Comparison of ENCODE assay signal across 1 cellular context in the genomic region with DNA sequence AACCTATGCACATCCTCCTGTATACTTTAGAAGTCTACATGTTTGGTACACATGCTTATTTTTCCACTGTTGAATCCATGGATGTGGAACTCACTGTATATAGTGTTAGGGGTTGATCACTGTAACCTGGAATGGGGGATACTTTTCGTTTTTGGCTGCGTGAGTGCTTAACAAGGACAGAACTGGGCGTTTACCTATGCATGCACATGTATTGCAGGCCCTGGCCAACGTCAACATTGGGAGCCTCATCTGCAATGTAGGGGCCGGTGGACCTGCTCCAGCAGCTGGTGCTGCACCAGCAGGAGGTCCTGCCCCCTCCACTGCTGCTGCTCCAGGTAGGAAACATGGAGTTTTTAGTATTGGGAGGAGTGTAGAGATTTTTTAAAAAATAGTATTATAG.
TF ChIP-seq lines count a peak whose summit lies in the region.

No MANE protein-coding gene starts in this region.

TF ChIP-seq in K562, 482 proteins besides CTCF, POLR2A, EP300 and RAD21:
- TF ChIP-seq ATF1 (CRISPR knock-in tag; IDR thresholded peaks at IDR 0.05), result no peak
- no peak for TF ChIP-seq ATF1 (tag; IDR thresholded peaks at IDR 0.05)
- no peak for TF ChIP-seq ZNF445 (CRISPR knock-in tag; IDR thresholded peaks at IDR 0.05; ENCODE audit: low read depth)
- TF ChIP-seq RAD51 (IDR thresholded peaks at IDR 0.05; ENCODE audit: borderline replicate concordance, low read depth), result no peak
- TF ChIP-seq, protein P1, sequence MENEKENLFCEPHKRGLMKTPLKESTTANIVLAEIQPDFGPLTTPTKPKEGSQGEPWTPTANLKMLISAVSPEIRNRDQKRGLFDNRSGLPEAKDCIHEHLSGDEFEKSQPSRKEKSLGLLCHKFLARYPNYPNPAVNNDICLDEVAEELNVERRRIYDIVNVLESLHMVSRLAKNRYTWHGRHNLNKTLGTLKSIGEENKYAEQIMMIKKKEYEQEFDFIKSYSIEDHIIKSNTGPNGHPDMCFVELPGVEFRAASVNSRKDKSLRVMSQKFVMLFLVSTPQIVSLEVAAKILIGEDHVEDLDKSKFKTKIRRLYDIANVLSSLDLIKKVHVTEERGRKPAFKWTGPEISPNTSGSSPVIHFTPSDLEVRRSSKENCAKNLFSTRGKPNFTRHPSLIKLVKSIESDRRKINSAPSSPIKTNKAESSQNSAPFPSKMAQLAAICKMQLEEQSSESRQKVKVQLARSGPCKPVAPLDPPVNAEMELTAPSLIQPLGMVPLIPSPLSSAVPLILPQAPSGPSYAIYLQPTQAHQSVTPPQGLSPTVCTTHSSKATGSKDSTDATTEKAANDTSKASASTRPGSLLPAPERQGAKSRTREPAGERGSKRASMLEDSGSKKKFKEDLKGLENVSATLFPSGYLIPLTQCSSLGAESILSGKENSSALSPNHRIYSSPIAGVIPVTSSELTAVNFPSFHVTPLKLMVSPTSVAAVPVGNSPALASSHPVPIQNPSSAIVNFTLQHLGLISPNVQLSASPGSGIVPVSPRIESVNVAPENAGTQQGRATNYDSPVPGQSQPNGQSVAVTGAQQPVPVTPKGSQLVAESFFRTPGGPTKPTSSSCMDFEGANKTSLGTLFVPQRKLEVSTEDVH (IDR thresholded peaks at IDR 0.05; ENCODE audit: low read depth, partially characterized antibody), result no peak
- no peak for TF ChIP-seq ZBTB1 (CRISPR knock-in tag; IDR thresholded peaks at IDR 0.05; ENCODE audit: borderline replicate concordance, low read depth)
- TF ChIP-seq JUN (IDR thresholded peaks at IDR 0.05; ENCODE audit: borderline replicate concordance, low read depth, low read length), result no peak
- TF ChIP-seq JUN (CRISPR knock-in tag; IDR thresholded peaks at IDR 0.05; ENCODE audit: borderline replicate concordance), result no peak
- no peak for TF ChIP-seq SETDB1 (IDR thresholded peaks at IDR 0.05; ENCODE audit: low read length)
- TF ChIP-seq, protein P2, sequence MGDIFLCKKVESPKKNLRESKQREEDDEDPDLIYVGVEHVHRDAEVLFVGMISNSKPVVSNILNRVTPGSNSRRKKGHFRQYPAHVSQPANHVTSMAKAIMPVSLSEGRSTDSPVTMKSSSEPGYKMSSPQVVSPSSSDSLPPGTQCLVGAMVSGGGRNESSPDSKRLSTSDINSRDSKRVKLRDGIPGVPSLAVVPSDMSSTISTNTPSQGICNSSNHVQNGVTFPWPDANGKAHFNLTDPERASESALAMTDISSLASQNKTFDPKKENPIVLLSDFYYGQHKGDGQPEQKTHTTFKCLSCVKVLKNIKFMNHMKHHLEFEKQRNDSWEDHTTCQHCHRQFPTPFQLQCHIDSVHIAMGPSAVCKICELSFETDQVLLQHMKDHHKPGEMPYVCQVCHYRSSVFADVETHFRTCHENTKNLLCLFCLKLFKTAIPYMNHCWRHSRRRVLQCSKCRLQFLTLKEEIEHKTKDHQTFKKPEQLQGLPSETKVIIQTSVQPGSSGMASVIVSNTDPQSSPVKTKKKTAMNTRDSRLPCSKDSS (IDR thresholded peaks at IDR 0.05; ENCODE audit: low read depth, partially characterized antibody), result no peak
- no peak for TF ChIP-seq NFRKB (IDR thresholded peaks at IDR 0.05; ENCODE audit: low read depth)
- TF ChIP-seq, protein P3, sequence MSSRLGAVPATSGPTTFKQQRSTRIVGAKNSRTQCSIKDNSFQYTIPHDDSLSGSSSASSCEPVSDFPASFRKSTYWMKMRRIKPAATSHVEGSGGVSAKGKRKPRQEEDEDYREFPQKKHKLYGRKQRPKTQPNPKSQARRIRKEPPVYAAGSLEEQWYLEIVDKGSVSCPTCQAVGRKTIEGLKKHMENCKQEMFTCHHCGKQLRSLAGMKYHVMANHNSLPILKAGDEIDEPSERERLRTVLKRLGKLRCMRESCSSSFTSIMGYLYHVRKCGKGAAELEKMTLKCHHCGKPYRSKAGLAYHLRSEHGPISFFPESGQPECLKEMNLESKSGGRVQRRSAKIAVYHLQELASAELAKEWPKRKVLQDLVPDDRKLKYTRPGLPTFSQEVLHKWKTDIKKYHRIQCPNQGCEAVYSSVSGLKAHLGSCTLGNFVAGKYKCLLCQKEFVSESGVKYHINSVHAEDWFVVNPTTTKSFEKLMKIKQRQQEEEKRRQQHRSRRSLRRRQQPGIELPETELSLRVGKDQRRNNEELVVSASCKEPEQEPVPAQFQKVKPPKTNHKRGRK (tag; IDR thresholded peaks at IDR 0.05), result no peak
- TF ChIP-seq, protein P4, sequence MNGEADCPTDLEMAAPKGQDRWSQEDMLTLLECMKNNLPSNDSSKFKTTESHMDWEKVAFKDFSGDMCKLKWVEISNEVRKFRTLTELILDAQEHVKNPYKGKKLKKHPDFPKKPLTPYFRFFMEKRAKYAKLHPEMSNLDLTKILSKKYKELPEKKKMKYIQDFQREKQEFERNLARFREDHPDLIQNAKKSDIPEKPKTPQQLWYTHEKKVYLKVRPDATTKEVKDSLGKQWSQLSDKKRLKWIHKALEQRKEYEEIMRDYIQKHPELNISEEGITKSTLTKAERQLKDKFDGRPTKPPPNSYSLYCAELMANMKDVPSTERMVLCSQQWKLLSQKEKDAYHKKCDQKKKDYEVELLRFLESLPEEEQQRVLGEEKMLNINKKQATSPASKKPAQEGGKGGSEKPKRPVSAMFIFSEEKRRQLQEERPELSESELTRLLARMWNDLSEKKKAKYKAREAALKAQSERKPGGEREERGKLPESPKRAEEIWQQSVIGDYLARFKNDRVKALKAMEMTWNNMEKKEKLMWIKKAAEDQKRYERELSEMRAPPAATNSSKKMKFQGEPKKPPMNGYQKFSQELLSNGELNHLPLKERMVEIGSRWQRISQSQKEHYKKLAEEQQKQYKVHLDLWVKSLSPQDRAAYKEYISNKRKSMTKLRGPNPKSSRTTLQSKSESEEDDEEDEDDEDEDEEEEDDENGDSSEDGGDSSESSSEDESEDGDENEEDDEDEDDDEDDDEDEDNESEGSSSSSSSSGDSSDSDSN (IDR thresholded peaks at IDR 0.05; ENCODE audit: borderline replicate concordance in 1 of 2, low read depth in 2 of 2, low read length in 2 of 2), result no peak
- TF ChIP-seq CHD1 (IDR thresholded peaks at IDR 0.05; ENCODE audit: low read length), result peak; percentile 15
- TF ChIP-seq ZNF217 (CRISPR knock-in tag; IDR thresholded peaks at IDR 0.05), result no peak
- TF ChIP-seq KLF13 (tag; IDR thresholded peaks at IDR 0.05; ENCODE audit: borderline replicate concordance, low read depth), result no peak
- TF ChIP-seq POLR2B (IDR thresholded peaks at IDR 0.05; ENCODE audit: low read depth, partially characterized antibody), result peak; percentile 15
- no peak for TF ChIP-seq CREB1 (IDR thresholded peaks at IDR 0.05)
- TF ChIP-seq CREB1 (CRISPR knock-in tag; IDR thresholded peaks at IDR 0.05), result no peak
- TF ChIP-seq POLR2AphosphoS5 (IDR thresholded peaks at IDR 0.05; ENCODE audit: control insufficient read depth, insufficient read depth, low read depth, low read length), result peak; percentile 55
- no peak for TF ChIP-seq ZNF77 (CRISPR knock-in tag; IDR thresholded peaks at IDR 0.05)
- TF ChIP-seq, protein P5, sequence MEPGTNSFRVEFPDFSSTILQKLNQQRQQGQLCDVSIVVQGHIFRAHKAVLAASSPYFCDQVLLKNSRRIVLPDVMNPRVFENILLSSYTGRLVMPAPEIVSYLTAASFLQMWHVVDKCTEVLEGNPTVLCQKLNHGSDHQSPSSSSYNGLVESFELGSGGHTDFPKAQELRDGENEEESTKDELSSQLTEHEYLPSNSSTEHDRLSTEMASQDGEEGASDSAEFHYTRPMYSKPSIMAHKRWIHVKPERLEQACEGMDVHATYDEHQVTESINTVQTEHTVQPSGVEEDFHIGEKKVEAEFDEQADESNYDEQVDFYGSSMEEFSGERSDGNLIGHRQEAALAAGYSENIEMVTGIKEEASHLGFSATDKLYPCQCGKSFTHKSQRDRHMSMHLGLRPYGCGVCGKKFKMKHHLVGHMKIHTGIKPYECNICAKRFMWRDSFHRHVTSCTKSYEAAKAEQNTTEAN (CRISPR knock-in tag; IDR thresholded peaks at IDR 0.05), result no peak
- no peak for TF ChIP-seq FOXJ2 (tag; IDR thresholded peaks at IDR 0.05)
- no peak for TF ChIP-seq SMARCC2 (IDR thresholded peaks at IDR 0.05; ENCODE audit: low read depth)
- TF ChIP-seq, protein P6, sequence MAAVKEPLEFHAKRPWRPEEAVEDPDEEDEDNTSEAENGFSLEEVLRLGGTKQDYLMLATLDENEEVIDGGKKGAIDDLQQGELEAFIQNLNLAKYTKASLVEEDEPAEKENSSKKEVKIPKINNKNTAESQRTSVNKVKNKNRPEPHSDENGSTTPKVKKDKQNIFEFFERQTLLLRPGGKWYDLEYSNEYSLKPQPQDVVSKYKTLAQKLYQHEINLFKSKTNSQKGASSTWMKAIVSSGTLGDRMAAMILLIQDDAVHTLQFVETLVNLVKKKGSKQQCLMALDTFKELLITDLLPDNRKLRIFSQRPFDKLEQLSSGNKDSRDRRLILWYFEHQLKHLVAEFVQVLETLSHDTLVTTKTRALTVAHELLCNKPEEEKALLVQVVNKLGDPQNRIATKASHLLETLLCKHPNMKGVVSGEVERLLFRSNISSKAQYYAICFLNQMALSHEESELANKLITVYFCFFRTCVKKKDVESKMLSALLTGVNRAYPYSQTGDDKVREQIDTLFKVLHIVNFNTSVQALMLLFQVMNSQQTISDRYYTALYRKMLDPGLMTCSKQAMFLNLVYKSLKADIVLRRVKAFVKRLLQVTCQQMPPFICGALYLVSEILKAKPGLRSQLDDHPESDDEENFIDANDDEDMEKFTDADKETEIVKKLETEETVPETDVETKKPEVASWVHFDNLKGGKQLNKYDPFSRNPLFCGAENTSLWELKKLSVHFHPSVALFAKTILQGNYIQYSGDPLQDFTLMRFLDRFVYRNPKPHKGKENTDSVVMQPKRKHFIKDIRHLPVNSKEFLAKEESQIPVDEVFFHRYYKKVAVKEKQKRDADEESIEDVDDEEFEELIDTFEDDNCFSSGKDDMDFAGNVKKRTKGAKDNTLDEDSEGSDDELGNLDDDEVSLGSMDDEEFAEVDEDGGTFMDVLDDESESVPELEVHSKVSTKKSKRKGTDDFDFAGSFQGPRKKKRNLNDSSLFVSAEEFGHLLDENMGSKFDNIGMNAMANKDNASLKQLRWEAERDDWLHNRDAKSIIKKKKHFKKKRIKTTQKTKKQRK (IDR thresholded peaks at IDR 0.05; ENCODE audit: borderline replicate concordance, low read depth, low read length), result no peak
- no peak for TF ChIP-seq KAT2B (IDR thresholded peaks at IDR 0.05; ENCODE audit: low read depth, low read length)
- TF ChIP-seq EHMT2 (IDR thresholded peaks at IDR 0.05), result no peak
- TF ChIP-seq NFIX (CRISPR knock-in tag; IDR thresholded peaks at IDR 0.05; ENCODE audit: low read depth), result no peak
- TF ChIP-seq RBFOX2 (IDR thresholded peaks at IDR 0.05; ENCODE audit: low read depth, low read length), result peak; percentile 48
